ENCODE assay signal across 1 cellular context in genomic region chr16:14325921-14326401, GRCh38.
TF ChIP-seq lines count a peak whose summit lies in the region.

No MANE protein-coding gene starts in this region.

TF ChIP-seq in GM23338, 12 proteins besides CTCF, POLR2A, EP300 and RAD21 (continued from another document):
- no peak for TF ChIP-seq REST (IDR thresholded peaks at IDR 0.05; ENCODE audit: unreplicated experiment)
